ENCODE assay signal across 10 cellular contexts in the genomic region with DNA sequence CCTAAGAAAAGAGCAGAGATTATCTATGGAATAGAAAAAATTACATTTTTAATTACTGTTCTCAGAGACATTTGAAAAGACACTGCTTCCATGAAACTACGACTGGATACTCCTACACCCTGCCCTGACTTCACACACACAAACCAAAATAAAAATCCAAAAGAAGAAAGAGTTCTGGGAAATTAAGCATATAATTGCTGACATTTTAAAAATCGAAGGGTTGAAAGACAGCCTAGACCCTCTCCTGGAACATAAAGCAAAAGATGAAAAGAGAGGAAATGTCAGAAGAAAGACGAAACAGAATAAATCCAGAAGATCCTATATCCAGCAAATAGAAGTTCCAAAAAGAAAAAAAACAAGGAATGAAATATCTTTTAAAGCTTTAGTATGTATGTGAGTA.
"Had no signal": no experiment of that assay in that cellular context is flagged by ENCODE, and none has a peak within 500 bp of the region (broad histone marks: within the 10 kb centered on the region; RNA-seq: fewer than 3 reads in every experiment).

No MANE protein-coding gene starts in this region.

- H3K4me3 Mint-ChIP-seq: GM23338, H9, HFFc6 had no signal

- FAIRE-seq: H1, H54 had no signal

- H3K4me1 Mint-ChIP-seq: GM23338, H9 had no signal

- DNase-seq: GM23248, GOT3, H9, HCEC 1CT, HFFc6 had no signal

- H2AFZ ChIP-seq: GM23248, GM23338 had no signal

- H3K36me3 ChIP-seq: HAP-1 had no signal

- H3K4me2 ChIP-seq: GM23338 had no signal

- ATAC-seq: GM23338, HCT116 had no signal

- H3K9me3 Mint-ChIP-seq: HFFc6 had no signal

- H3K4me1 ChIP-seq: HAP-1 had no signal

- H3K27ac Mint-ChIP-seq: GM23338, H9, HFFc6 had no signal

- H3K27ac ChIP-seq: GM23248 had no signal

- H3K9ac ChIP-seq: GM23248 had no signal

- H3K4me3 ChIP-seq: GM23248, GM23338, HAP-1 had no signal

- H3K9me3 ChIP-seq: HAP-1 had no signal
